7 cellular contexts compared by ENCODE assay signal in the genomic region with DNA sequence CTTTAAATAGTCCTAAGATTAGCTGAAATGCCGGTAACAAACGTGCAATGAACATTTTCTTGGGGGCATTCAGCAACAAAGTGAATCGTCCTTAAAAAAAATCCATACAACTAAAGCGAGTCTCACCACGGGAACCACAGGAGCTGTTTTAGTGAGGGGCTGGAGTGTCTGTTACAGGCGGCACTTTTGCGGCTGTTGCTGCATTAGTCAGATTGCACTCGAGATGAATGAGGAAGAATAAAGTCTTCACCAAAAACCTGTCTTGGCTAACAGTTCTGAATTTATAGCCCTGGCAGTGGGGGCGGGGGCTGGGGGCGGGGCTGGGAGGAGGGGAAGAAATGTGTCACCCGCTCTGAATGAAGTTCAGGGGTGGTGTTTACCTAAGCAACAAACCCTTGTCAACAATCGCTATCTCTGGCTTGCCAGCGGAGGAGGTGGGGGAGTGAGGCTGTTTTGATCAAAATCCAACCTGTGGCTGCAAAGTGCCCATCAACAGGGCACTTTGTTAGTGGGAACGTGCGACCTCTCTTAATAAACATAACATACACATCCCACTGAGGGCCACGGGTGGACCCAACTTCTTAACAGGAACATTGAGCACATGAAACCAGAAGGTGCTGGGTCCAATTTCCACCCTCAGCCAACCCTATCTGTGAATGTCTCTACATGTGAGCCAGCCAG. TPM values are rescaled to one million over a fixed set of nuclear protein-coding genes. Genes with fewer than 3 reads are reported as not detected.
DNase-seq lines count a peak whose midpoint lies in the region; ATAC-seq and TF ChIP-seq lines count a peak whose summit lies in the region.

No MANE protein-coding gene starts in this region.

- intact Hi-C loops in adrenal gland (cut with DNase I), result no loop called here

- peak; percentile 83 for ATAC-seq in left lobe of liver
- ATAC-seq in GM21737 (IDR thresholded peaks at IDR 0.05; ENCODE audit: unreplicated experiment), result no peak

- H3K27ac ChIP-seq in adrenal gland, result peak overlapping the region in 3 of 5 donors; percentile 7 to 74 (median 66)

- H3K9me3 ChIP-seq in adrenal gland (replicated peaks in 1 of 3), result no peaks in the 10 kb centered on the region

- no peaks in the 10 kb centered on the region for H3K27me3 ChIP-seq in adrenal gland

- 47 to 65% (median 58%) methylated on average over 13 to 16 of the region's 16 CpGs for WGBS in adrenal gland, 4 donors

- H3K4me1 ChIP-seq in adrenal gland (replicated peaks in 1 of 2), result peaks cover 10 to 42% of the 10 kb centered on the region in 2 donors

- H3K4me3 ChIP-seq in Jurkat, Clone E6-1 (ENCODE audit: low read length), result no peak overlapping the region
- no peak overlapping the region for H3K4me3 ChIP-seq in adrenal gland

- no peak for TF ChIP-seq POLR2A in adrenal gland (IDR thresholded peaks at IDR 0.05)

- H3K36me3 ChIP-seq in adrenal gland (replicated peaks in 1 of 2), result no peaks in the 10 kb centered on the region

- TF ChIP-seq CTCF in adrenal gland (IDR thresholded peaks at IDR 0.05), result no peak

- peak; percentile 20 for DNase-seq in Jurkat, Clone E6-1 (ENCODE audit: low read depth, low spot score)
- DNase-seq in SKM-1 (lab: John Stamatoyannopoulos, UW; ENCODE audit: unreplicated experiment), result peak; percentile 63
- DNase-seq in adrenal gland, result peak in 5 of 7 donors; percentile 14 to 55 (median 26)
- DNase-seq in left lobe of liver (ENCODE audit: low spot score), result peak; percentile 81
- DNase-seq in stimulated activated CD4-positive, alpha-beta T cell treated with anti-CD3 and anti-CD28 coated beads, TNF-alpha, amount 100 ng/mL, for 48 hours (ENCODE audit: low read depth in 3 of 3), result peak in 2 of 3 donors; percentile 23 to 28
- DNase-seq in cerebellar nuclear complex (lab: John Stamatoyannopoulos, UW), result no peak

RNA-seq across cellular contexts. Expression of a gene that starts 44.5 kb away (rescaled TPM):
- 12.7 TPM for polyA plus RNA-seq in Jurkat, Clone E6-1 (2012; ENCODE audit: insufficient read depth, insufficient read length)
- 1 to 10 TPM; 2.3 to 7.8 (median 4.7) TPM for total RNA-seq in adrenal gland
- polyA plus RNA-seq in adrenal gland, result 10 to 100 TPM in 1 of 3 donors, 1 to 10 TPM in 2; 2.7 to 10.4 (median 4.8) TPM
- 2.3 TPM for total RNA-seq in left lobe of liver

Comparison
In these comparisons a context has a peak if more than half of its experiments do, and no peak if none do; other contexts are left out.
1. DNase-seq: peak in Jurkat, Clone E6-1 (single experiment), SKM-1 (single experiment), adrenal gland (5 of 7), left lobe of liver (single experiment) and stimulated activated CD4-positive, alpha-beta T cell treated with anti-CD3 and anti-CD28 coated beads, TNF-alpha, amount 100 ng/mL, for 48 hours (2 of 3); none in cerebellar nuclear complex (0 of 2).